ENCODE assay signal across 14 cellular contexts in genomic region chr5:143653256-143653655, GRCh38.
DNase-seq lines count a peak whose midpoint lies in the region; ATAC-seq and TF ChIP-seq lines count a peak whose summit lies in the region.
"Had no signal": no experiment of that assay in that cellular context is flagged by ENCODE, and none has a peak within 500 bp of the region (broad histone marks: within the 10 kb centered on the region; RNA-seq: fewer than 3 reads in every experiment).

No MANE protein-coding gene starts in this region.

- POLR2A ChIA-PET in PC-3 (lab: Charles Lee; ENCODE audit: unreplicated experiment), result no interaction called here

- no peaks in the 10 kb centered on the region for H3K79me2 ChIP-seq in PC-3 (ENCODE audit: low read length)

- intact Hi-C loops in PC-3 (cut with micrococcal nuclease), result no loop called here

- no peak for TF ChIP-seq CTCF in PC-3 (conservative IDR thresholded peaks at IDR 0.05; ENCODE audit: low read depth, low read length)

- peaks cover 12% of the 10 kb centered on the region for H3K4me1 ChIP-seq in PC-3 (ENCODE audit: insufficient read depth, low read length)

- no peak overlapping the region for H3K4me3 Mint-ChIP-seq in activated CD8-positive, alpha-beta memory T cell treated with anti-CD3 and anti-CD28 coated beads, Interleukin-2, amount 10 ng/mL, durations not matched to agents 7 days and 5 days
- no peak overlapping the region for H3K4me3 Mint-ChIP-seq in stimulated activated memory B cell treated with anti-CD40 and anti-IgM and Interleukin-4, amounts not matched to agents 10 μg/mL and 1 μg/mL and 100 μg/mL, for 72 hours

- no peak overlapping the region for H3K4me3 ChIP-seq in PC-3 (ENCODE audit: low read length)
- H3K4me3 ChIP-seq: coronary artery had no signal

- H3K4me2 ChIP-seq in PC-3 (ENCODE audit: low read length), result no peak overlapping the region

- no peak overlapping the region for H3K27ac ChIP-seq in PC-3 (ENCODE audit: low read length)
- H3K27ac ChIP-seq: coronary artery had no signal

- peak; percentile 61 for ATAC-seq in activated CD8-positive, alpha-beta memory T cell treated with anti-CD3 and anti-CD28 coated beads, Interleukin-2, amount 10 ng/mL, durations not matched to agents 7 days and 5 days
- ATAC-seq in HG02798 (IDR thresholded peaks at IDR 0.05; ENCODE audit: poor library complexity, unreplicated experiment) (peak; percentile 74), PC-3 (peak; percentile 42; the same call in 1 of the 2 replicates)
- peak; percentile 34 for ATAC-seq in stimulated activated memory B cell treated with anti-CD40 and anti-IgM and Interleukin-4, amounts not matched to agents 10 μg/mL and 1 μg/mL and 100 μg/mL, for 72 hours

- H3K27me3 ChIP-seq in PC-3 (ENCODE audit: low read length), result no peaks in the 10 kb centered on the region

- H3K9me2 ChIP-seq in PC-3 (replicated peaks; ENCODE audit: low read length), result no peaks in the 10 kb centered on the region

- no peak overlapping the region for H2AFZ ChIP-seq in PC-3 (ENCODE audit: low read length)

- no peaks in the 10 kb centered on the region for H3F3A ChIP-seq in PC-3 (ENCODE audit: low read length, unreplicated experiment)

- no peaks in the 10 kb centered on the region for H3K27me3 Mint-ChIP-seq in activated CD8-positive, alpha-beta memory T cell treated with anti-CD3 and anti-CD28 coated beads, Interleukin-2, amount 10 ng/mL, durations not matched to agents 7 days and 5 days
- no peaks in the 10 kb centered on the region for H3K27me3 Mint-ChIP-seq in stimulated activated memory B cell treated with anti-CD40 and anti-IgM and Interleukin-4, amounts not matched to agents 10 μg/mL and 1 μg/mL and 100 μg/mL, for 72 hours
- H3K27me3 Mint-ChIP-seq: progenitor cell of endocrine pancreas had no signal

- H3K9me3 Mint-ChIP-seq in activated CD8-positive, alpha-beta memory T cell treated with anti-CD3 and anti-CD28 coated beads, Interleukin-2, amount 10 ng/mL, durations not matched to agents 7 days and 5 days (ENCODE audit: low read depth), result no peaks in the 10 kb centered on the region
- no peaks in the 10 kb centered on the region for H3K9me3 Mint-ChIP-seq in stimulated activated memory B cell treated with anti-CD40 and anti-IgM and Interleukin-4, amounts not matched to agents 10 μg/mL and 1 μg/mL and 100 μg/mL, for 72 hours

- CTCF ChIA-PET in activated CD8-positive, alpha-beta memory T cell treated with anti-CD3 and anti-CD28 coated beads, Interleukin-2, amount 10 ng/mL, durations not matched to agents 7 days and 5 days (lab: Charles Lee), result interaction anchor here (1.0 to 1.3 kb wide), 2 partner anchors 10 to 172 kb away, joined by 3 read pairs; no protein-coding TSS in a partner anchor
- CTCF ChIA-PET in PC-3 (lab: Charles Lee), result no interaction called here

- peaks cover 1% of the 10 kb centered on the region for H3K36me3 Mint-ChIP-seq in activated CD8-positive, alpha-beta memory T cell treated with anti-CD3 and anti-CD28 coated beads, Interleukin-2, amount 10 ng/mL, durations not matched to agents 7 days and 5 days
- H3K36me3 Mint-ChIP-seq in stimulated activated memory B cell treated with anti-CD40 and anti-IgM and Interleukin-4, amounts not matched to agents 10 μg/mL and 1 μg/mL and 100 μg/mL, for 72 hours, result no peaks in the 10 kb centered on the region

- no peaks in the 10 kb centered on the region for H3K36me3 ChIP-seq in PC-3 (ENCODE audit: low read depth, low read length)

- no TSS peak for BruUV-seq in PC-3 (replicated peaks; lab: Mats Ljungman, UMichigan)

- no peak for DNase-seq in activated CD8-positive, alpha-beta memory T cell treated with anti-CD3 and anti-CD28 coated beads, Interleukin-2, amount 10 ng/mL, durations not matched to agents 7 days and 5 days
- no peak for DNase-seq in activated CD8-positive, alpha-beta memory T cell treated with anti-CD3 and anti-CD28 coated beads, Interleukin-2, amount 50 U/mL, for 48 hours
- DNase-seq in PC-3 (peak; percentile 26), SIG-M5 (lab: John Stamatoyannopoulos, UW) (no peak), anterior cingulate cortex (lab: John Stamatoyannopoulos, UW) (no peak), iPS-NIHi7 (ENCODE audit: extremely low spot score) (no peak)
- DNase-seq: activated CD4-positive, alpha-beta T cell treated with anti-CD3 and anti-CD28 coated beads, Interleukin-2, amount 50 U/mL, for 4 hours; DMS153; IMR-90; NCI-H1930 had no signal

- no peaks in the 10 kb centered on the region for H3K9me3 ChIP-seq in PC-3 (ENCODE audit: low read length)

- H4K20me1 ChIP-seq in PC-3 (ENCODE audit: low read length), result no peaks in the 10 kb centered on the region

- H3K4me1 Mint-ChIP-seq in activated CD8-positive, alpha-beta memory T cell treated with anti-CD3 and anti-CD28 coated beads, Interleukin-2, amount 10 ng/mL, durations not matched to agents 7 days and 5 days, result peaks cover 16% of the 10 kb centered on the region
- H3K4me1 Mint-ChIP-seq in stimulated activated memory B cell treated with anti-CD40 and anti-IgM and Interleukin-4, amounts not matched to agents 10 μg/mL and 1 μg/mL and 100 μg/mL, for 72 hours, result no peaks in the 10 kb centered on the region

- no peak overlapping the region for H3K9ac ChIP-seq in PC-3 (ENCODE audit: low read length)

- no peak overlapping the region for H3K27ac Mint-ChIP-seq in activated CD8-positive, alpha-beta memory T cell treated with anti-CD3 and anti-CD28 coated beads, Interleukin-2, amount 10 ng/mL, durations not matched to agents 7 days and 5 days
- no peak overlapping the region for H3K27ac Mint-ChIP-seq in stimulated activated memory B cell treated with anti-CD40 and anti-IgM and Interleukin-4, amounts not matched to agents 10 μg/mL and 1 μg/mL and 100 μg/mL, for 72 hours
- H3K27ac Mint-ChIP-seq: progenitor cell of endocrine pancreas had no signal
